In the genomic region with DNA sequence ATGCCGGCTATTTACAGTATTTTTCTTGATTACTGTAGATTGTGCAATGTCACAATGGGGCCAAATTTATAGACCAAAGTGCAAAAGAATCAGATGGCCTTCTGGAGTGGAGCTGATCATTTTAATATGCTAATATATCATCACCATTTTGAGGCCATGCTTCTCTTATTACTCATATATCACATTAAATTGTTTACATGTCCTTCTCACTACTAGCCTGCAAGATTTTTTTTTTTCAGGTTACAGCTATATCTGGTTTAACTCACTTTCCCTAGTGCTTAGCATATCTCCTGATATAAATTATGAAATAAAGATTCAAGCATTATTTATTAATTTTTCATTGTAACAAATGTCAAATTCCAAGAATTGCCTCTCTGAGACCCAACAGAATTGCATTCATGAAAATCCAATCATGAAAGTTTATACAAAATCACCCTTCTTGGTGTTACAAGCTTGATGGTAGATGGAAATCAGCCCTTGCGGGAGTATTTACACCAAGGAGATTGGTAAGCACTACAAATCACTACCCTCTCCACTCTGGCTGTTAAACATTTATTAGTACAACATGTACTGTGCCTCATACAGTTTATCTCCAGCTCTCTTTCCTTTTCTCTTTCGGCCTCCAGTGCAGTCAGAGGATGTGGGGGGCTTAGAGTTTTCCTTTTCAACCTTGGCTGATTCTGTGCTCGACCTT, we compare ENCODE assay signal across 29 cellular contexts.
"Had no signal": no experiment of that assay in that cellular context is flagged by ENCODE, and none has a peak within 500 bp of the region (broad histone marks: within the 10 kb centered on the region; RNA-seq: fewer than 3 reads in every experiment).

No MANE protein-coding gene starts in this region.

- H3K27ac Mint-ChIP-seq: activated CD4-positive, alpha-beta memory T cell treated with anti-CD3 and anti-CD28 coated beads for 36 hours; activated CD4-positive, alpha-beta T cell treated with anti-CD3 and anti-CD28 coated beads for 36 hours; activated CD4-positive, alpha-beta T cell treated with anti-CD3 and anti-CD28 coated beads, Interleukin-2, amount 10 ng/mL, durations not matched to agents 24 days and 14 days; activated CD8-positive, alpha-beta memory T cell treated with anti-CD3 and anti-CD28 coated beads, Interleukin-2, amount 10 ng/mL, durations not matched to agents 7 days and 5 days; activated CD8-positive, alpha-beta T cell treated with anti-CD3 and anti-CD28 coated beads, Interleukin-2, amount 10 ng/mL, durations not matched to agents 7 days and 5 days; activated naive CD4-positive, alpha-beta T cell treated with anti-CD3 and anti-CD28 coated beads for 36 hours; activated naive CD4-positive, alpha-beta T cell treated with anti-CD3 and anti-CD28 coated beads, Interleukin-2, amount 50 U/mL, for 24 hours; activated naive CD8-positive, alpha-beta T cell treated with anti-CD3 and anti-CD28 coated beads for 36 hours; activated naive CD8-positive, alpha-beta T cell treated with anti-CD3 and anti-CD28 coated beads, Interleukin-2, amount 50 U/mL, for 24 hours; activated T-helper 1 cell treated with anti-CD3 and anti-CD28 coated beads, Interleukin-12 subunit alpha, Interleukin-12 subunit beta, Interleukin-2, Interleukin-4 antibody, amounts not matched to agents 30 ng/mL and 10 ng/mL and 1 ng/mL, durations not matched to agents 14 hours and 24 hours and 36 hours; activated T-helper 2 cell treated with anti-CD3 and anti-CD28 coated beads, Interferon-gamma antibody, Interleukin-2, Interleukin-4, amounts not matched to agents 10 μg/mL and 5 μg/mL and 100 μg/mL, durations not matched to agents 14 hours and 24 hours and 36 hours had no signal

- H3K36me3 ChIP-seq: adrenal gland, esophagus squamous epithelium had no signal

- ATAC-seq: activated CD4-positive, alpha-beta T cell treated with anti-CD3 and anti-CD28 coated beads for 36 hours; activated CD8-positive, alpha-beta memory T cell treated with anti-CD3 and anti-CD28 coated beads, Interleukin-2, amount 10 ng/mL, durations not matched to agents 7 days and 5 days; activated CD8-positive, alpha-beta T cell treated with anti-CD3 and anti-CD28 coated beads, Interleukin-2, amount 10 ng/mL, durations not matched to agents 7 days and 5 days; activated naive CD8-positive, alpha-beta T cell treated with anti-CD3 and anti-CD28 coated beads, Interleukin-2, amount 50 U/mL, for 24 hours; body of pancreas had no signal

- H3K27me3 Mint-ChIP-seq: activated CD4-positive, alpha-beta memory T cell treated with anti-CD3 and anti-CD28 coated beads for 36 hours; activated CD4-positive, alpha-beta T cell treated with anti-CD3 and anti-CD28 coated beads for 36 hours; activated CD4-positive, alpha-beta T cell treated with anti-CD3 and anti-CD28 coated beads, Interleukin-2, amount 10 ng/mL, durations not matched to agents 24 days and 14 days; activated CD8-positive, alpha-beta memory T cell treated with anti-CD3 and anti-CD28 coated beads, Interleukin-2, amount 10 ng/mL, durations not matched to agents 7 days and 5 days; activated naive CD4-positive, alpha-beta T cell treated with anti-CD3 and anti-CD28 coated beads, Interleukin-2, amount 50 U/mL, for 24 hours; activated naive CD8-positive, alpha-beta T cell treated with anti-CD3 and anti-CD28 coated beads for 36 hours; activated naive CD8-positive, alpha-beta T cell treated with anti-CD3 and anti-CD28 coated beads, Interleukin-2, amount 50 U/mL, for 24 hours had no signal

- H3K27ac ChIP-seq: adrenal gland, body of pancreas, epithelial cell of prostate, esophagus squamous epithelium had no signal

- H3K4me3 Mint-ChIP-seq: activated CD4-positive, alpha-beta memory T cell treated with anti-CD3 and anti-CD28 coated beads for 36 hours; activated CD4-positive, alpha-beta T cell treated with anti-CD3 and anti-CD28 coated beads for 36 hours; activated CD4-positive, alpha-beta T cell treated with anti-CD3 and anti-CD28 coated beads, Interleukin-2, amount 10 ng/mL, durations not matched to agents 24 days and 14 days; activated CD8-positive, alpha-beta memory T cell treated with anti-CD3 and anti-CD28 coated beads, Interleukin-2, amount 10 ng/mL, durations not matched to agents 7 days and 5 days; activated CD8-positive, alpha-beta T cell treated with anti-CD3 and anti-CD28 coated beads, Interleukin-2, amount 10 ng/mL, durations not matched to agents 7 days and 5 days; activated naive CD4-positive, alpha-beta T cell treated with anti-CD3 and anti-CD28 coated beads for 36 hours; activated naive CD4-positive, alpha-beta T cell treated with anti-CD3 and anti-CD28 coated beads, Interleukin-2, amount 50 U/mL, for 24 hours; activated naive CD8-positive, alpha-beta T cell treated with anti-CD3 and anti-CD28 coated beads for 36 hours; activated naive CD8-positive, alpha-beta T cell treated with anti-CD3 and anti-CD28 coated beads, Interleukin-2, amount 50 U/mL, for 24 hours; activated T-helper 1 cell treated with anti-CD3 and anti-CD28 coated beads, Interleukin-12 subunit alpha, Interleukin-12 subunit beta, Interleukin-2, Interleukin-4 antibody, amounts not matched to agents 30 ng/mL and 10 ng/mL and 1 ng/mL, durations not matched to agents 14 hours and 24 hours and 36 hours had no signal

- H3K4me1 Mint-ChIP-seq: activated CD4-positive, alpha-beta T cell treated with anti-CD3 and anti-CD28 coated beads for 36 hours; activated CD4-positive, alpha-beta T cell treated with anti-CD3 and anti-CD28 coated beads, Interleukin-2, amount 10 ng/mL, durations not matched to agents 24 days and 14 days; activated CD8-positive, alpha-beta memory T cell treated with anti-CD3 and anti-CD28 coated beads, Interleukin-2, amount 10 ng/mL, durations not matched to agents 7 days and 5 days; activated naive CD4-positive, alpha-beta T cell treated with anti-CD3 and anti-CD28 coated beads, Interleukin-2, amount 50 U/mL, for 24 hours; activated naive CD8-positive, alpha-beta T cell treated with anti-CD3 and anti-CD28 coated beads for 36 hours; activated naive CD8-positive, alpha-beta T cell treated with anti-CD3 and anti-CD28 coated beads, Interleukin-2, amount 50 U/mL, for 24 hours had no signal

- H3K4me1 ChIP-seq: adrenal gland, body of pancreas, esophagus squamous epithelium had no signal

- H3K9me3 ChIP-seq: adrenal gland, body of pancreas, esophagus squamous epithelium had no signal

- H3K9me3 Mint-ChIP-seq: activated CD4-positive, alpha-beta memory T cell treated with anti-CD3 and anti-CD28 coated beads for 36 hours; activated CD4-positive, alpha-beta T cell treated with anti-CD3 and anti-CD28 coated beads, Interleukin-2, amount 10 ng/mL, durations not matched to agents 24 days and 14 days; activated naive CD4-positive, alpha-beta T cell treated with anti-CD3 and anti-CD28 coated beads for 36 hours; activated naive CD8-positive, alpha-beta T cell treated with anti-CD3 and anti-CD28 coated beads for 36 hours had no signal

- DNase-seq: activated CD4-positive, alpha-beta memory T cell treated with anti-CD3 and anti-CD28 coated beads for 36 hours; activated CD4-positive, alpha-beta T cell treated with anti-CD3 and anti-CD28 coated beads for 36 hours; activated CD4-positive, alpha-beta T cell treated with anti-CD3 and anti-CD28 coated beads, Interleukin-2, amount 10 ng/mL, durations not matched to agents 24 days and 14 days; activated CD4-positive, CD25-positive, alpha-beta regulatory T cell; activated CD4-positive, CD25-positive, alpha-beta regulatory T cell treated with anti-CD3 and anti-CD28 coated beads, Interleukin-2, amount 50 U/mL, for 72 hours; activated CD8-positive, alpha-beta memory T cell treated with anti-CD3 and anti-CD28 coated beads, Interleukin-2, amount 10 ng/mL, durations not matched to agents 7 days and 5 days; activated CD8-positive, alpha-beta memory T cell treated with anti-CD3 and anti-CD28 coated beads, Interleukin-2, amount 50 U/mL, for 4 hours; activated CD8-positive, alpha-beta T cell treated with anti-CD3 and anti-CD28 coated beads, Interleukin-2, amount 10 ng/mL, durations not matched to agents 7 days and 5 days; activated effector memory CD4-positive, alpha-beta T cell treated with anti-CD3 and anti-CD28 coated beads, Interleukin-2, amount 50 U/mL, for 16 hours; activated naive CD4-positive, alpha-beta T cell treated with anti-CD3 and anti-CD28 coated beads for 36 hours; activated naive CD8-positive, alpha-beta T cell treated with anti-CD3 and anti-CD28 coated beads for 36 hours; activated naive CD8-positive, alpha-beta T cell treated with anti-CD3 and anti-CD28 coated beads, Interleukin-2, amount 50 U/mL, for 24 hours; activated T-cell treated with anti-CD3 and anti-CD28 coated beads, Interleukin-2, amount 50 U/mL, for 1 hour; activated T-cell treated with anti-CD3 and anti-CD28 coated beads, Interleukin-2, amount 50 U/mL, for 48 hours; adrenal gland; amygdala; aorta; body of pancreas; caudate nucleus; effector CD8-positive, alpha-beta T cell; esophagus squamous epithelium; foreskin fibroblast; glutamatergic neuron; T-helper 1 cell; T-helper 2 cell had no signal

- H3K27me3 ChIP-seq: adrenal gland, body of pancreas, esophagus squamous epithelium had no signal

- H3K36me3 Mint-ChIP-seq: activated CD4-positive, alpha-beta memory T cell treated with anti-CD3 and anti-CD28 coated beads for 36 hours; activated CD8-positive, alpha-beta memory T cell treated with anti-CD3 and anti-CD28 coated beads, Interleukin-2, amount 10 ng/mL, durations not matched to agents 7 days and 5 days; activated naive CD4-positive, alpha-beta T cell treated with anti-CD3 and anti-CD28 coated beads, Interleukin-2, amount 50 U/mL, for 24 hours; activated naive CD8-positive, alpha-beta T cell treated with anti-CD3 and anti-CD28 coated beads for 36 hours had no signal

- H3K4me3 ChIP-seq: adrenal gland, body of pancreas, esophagus squamous epithelium had no signal
